Comparison of ENCODE assay signal across 1 cellular context in genomic region chr5:124234022-124234899, GRCh38.
TF ChIP-seq lines count a peak whose summit lies in the region.

No MANE protein-coding gene starts in this region.

TF ChIP-seq in HEK293, 187 proteins besides CTCF, POLR2A, EP300 and RAD21 (continued from another document):
- TF ChIP-seq ZNF18 (tag by site-specific recombination; IDR thresholded peaks at IDR 0.05) (no peak), ZNF10 (tag by site-specific recombination; IDR thresholded peaks at IDR 0.05) (no peak), PRDM6 (tag by site-specific recombination; IDR thresholded peaks at IDR 0.05) (peak; percentile 47; the same call in 1 of the 2 replicates), MEIS1 (CRISPR knock-in tag; IDR thresholded peaks at IDR 0.05; ENCODE audit: borderline replicate concordance) (no peak), KLF7 (tag by site-specific recombination; IDR thresholded peaks at IDR 0.05; ENCODE audit: borderline replicate concordance) (no peak), ZNF521 (tag by site-specific recombination; IDR thresholded peaks at IDR 0.05) (no peak), ZNF16 (tag by site-specific recombination; IDR thresholded peaks at IDR 0.05; ENCODE audit: low read depth) (no peak), IKZF3 (tag by site-specific recombination; IDR thresholded peaks at IDR 0.05) (peak; percentile 63; the same call in 1 of the 2 replicates), ZNF391 (tag by site-specific recombination; IDR thresholded peaks at IDR 0.05; ENCODE audit: borderline replicate concordance, low read depth) (no peak), ZNF777 (tag by site-specific recombination; IDR thresholded peaks at IDR 0.05; ENCODE audit: borderline replicate concordance) (no peak), PRDM4 (tag by site-specific recombination; IDR thresholded peaks at IDR 0.05) (no peak), ZBTB26 (tag by site-specific recombination; optimal IDR thresholded peaks at IDR 0.05) (no peak), ZNF792 (tag by site-specific recombination; IDR thresholded peaks at IDR 0.05) (no peak), ZNF707 (tag by site-specific recombination; IDR thresholded peaks at IDR 0.05) (no peak), ZNF311 (tag by site-specific recombination; IDR thresholded peaks at IDR 0.05; ENCODE audit: borderline replicate concordance) (no peak), FEZF1 (tag by site-specific recombination; IDR thresholded peaks at IDR 0.05) (peak; percentile 31; the same call in 1 of the 2 replicates), ZBTB48 (tag by site-specific recombination; IDR thresholded peaks at IDR 0.05) (no peak), BCL6B (tag by site-specific recombination; IDR thresholded peaks at IDR 0.05) (0 out of 2 replicates have a peak, but pooled peaks have one; percentile 24), ATF2 (tag by site-specific recombination; IDR thresholded peaks at IDR 0.05; ENCODE audit: low read depth) (peak; percentile 51; the same call in 1 of the 2 replicates), ZSCAN5A (tag by site-specific recombination; IDR thresholded peaks at IDR 0.05) (no peak), ZNF600 (tag by site-specific recombination; IDR thresholded peaks at IDR 0.05) (0 out of 2 replicates have a peak, but pooled peaks have one; percentile 61), ZNF544 (tag by site-specific recombination; IDR thresholded peaks at IDR 0.05) (no peak), ZNF549 (tag by site-specific recombination; IDR thresholded peaks at IDR 0.05) (peak; percentile 24; the same call in 1 of the 2 replicates), ZNF214 (tag by site-specific recombination; IDR thresholded peaks at IDR 0.05; ENCODE audit: borderline replicate concordance) (no peak), ZNF473 (tag by site-specific recombination; IDR thresholded peaks at IDR 0.05) (no peak), ZIC2 (tag by site-specific recombination; IDR thresholded peaks at IDR 0.05) (no peak), ZNF626 (tag by site-specific recombination; IDR thresholded peaks at IDR 0.05) (no peak), SALL2 (tag by site-specific recombination; IDR thresholded peaks at IDR 0.05; ENCODE audit: borderline replicate concordance) (no peak), TCF7L2 (IDR thresholded peaks at IDR 0.05; ENCODE audit: borderline replicate concordance, low read depth, low read length) (no peak), ZBTB8A (tag by site-specific recombination; IDR thresholded peaks at IDR 0.05) (no peak), ZNF585B (tag by site-specific recombination; IDR thresholded peaks at IDR 0.05) (no peak), ZNF830 (tag by site-specific recombination; IDR thresholded peaks at IDR 0.05; ENCODE audit: low read depth) (no peak), YY1 (tag by site-specific recombination; IDR thresholded peaks at IDR 0.05) (no peak)
- TF ChIP-seq, protein P1, sequence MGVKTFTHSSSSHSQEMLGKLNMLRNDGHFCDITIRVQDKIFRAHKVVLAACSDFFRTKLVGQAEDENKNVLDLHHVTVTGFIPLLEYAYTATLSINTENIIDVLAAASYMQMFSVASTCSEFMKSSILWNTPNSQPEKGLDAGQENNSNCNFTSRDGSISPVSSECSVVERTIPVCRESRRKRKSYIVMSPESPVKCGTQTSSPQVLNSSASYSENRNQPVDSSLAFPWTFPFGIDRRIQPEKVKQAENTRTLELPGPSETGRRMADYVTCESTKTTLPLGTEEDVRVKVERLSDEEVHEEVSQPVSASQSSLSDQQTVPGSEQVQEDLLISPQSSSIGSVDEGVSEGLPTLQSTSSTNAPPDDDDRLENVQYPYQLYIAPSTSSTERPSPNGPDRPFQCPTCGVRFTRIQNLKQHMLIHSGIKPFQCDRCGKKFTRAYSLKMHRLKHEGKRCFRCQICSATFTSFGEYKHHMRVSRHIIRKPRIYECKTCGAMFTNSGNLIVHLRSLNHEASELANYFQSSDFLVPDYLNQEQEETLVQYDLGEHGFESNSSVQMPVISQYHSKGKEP (tag by site-specific recombination; IDR thresholded peaks at IDR 0.05): peak; percentile 75
- TF ChIP-seq, protein P2, sequence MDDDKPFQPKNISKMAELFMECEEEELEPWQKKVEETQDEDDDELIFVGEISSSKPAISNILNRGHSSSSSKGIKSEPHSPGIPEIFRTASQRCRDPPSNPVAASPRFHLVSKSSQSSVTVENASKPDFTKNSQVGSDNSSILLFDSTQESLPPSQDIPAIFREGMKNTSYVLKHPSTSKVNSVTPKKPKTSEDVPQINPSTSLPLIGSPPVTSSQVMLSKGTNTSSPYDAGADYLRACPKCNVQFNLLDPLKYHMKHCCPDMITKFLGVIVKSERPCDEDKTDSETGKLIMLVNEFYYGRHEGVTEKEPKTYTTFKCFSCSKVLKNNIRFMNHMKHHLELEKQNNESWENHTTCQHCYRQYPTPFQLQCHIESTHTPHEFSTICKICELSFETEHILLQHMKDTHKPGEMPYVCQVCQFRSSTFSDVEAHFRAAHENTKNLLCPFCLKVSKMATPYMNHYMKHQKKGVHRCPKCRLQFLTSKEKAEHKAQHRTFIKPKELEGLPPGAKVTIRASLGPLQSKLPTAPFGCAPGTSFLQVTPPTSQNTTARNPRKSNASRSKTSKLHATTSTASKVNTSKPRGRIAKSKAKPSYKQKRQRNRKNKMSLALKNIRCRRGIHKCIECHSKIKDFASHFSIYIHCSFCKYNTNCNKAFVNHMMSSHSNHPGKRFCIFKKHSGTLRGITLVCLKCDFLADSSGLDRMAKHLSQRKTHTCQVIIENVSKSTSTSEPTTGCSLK (tag by site-specific recombination; IDR thresholded peaks at IDR 0.05): no peak
- TF ChIP-seq, protein P3, sequence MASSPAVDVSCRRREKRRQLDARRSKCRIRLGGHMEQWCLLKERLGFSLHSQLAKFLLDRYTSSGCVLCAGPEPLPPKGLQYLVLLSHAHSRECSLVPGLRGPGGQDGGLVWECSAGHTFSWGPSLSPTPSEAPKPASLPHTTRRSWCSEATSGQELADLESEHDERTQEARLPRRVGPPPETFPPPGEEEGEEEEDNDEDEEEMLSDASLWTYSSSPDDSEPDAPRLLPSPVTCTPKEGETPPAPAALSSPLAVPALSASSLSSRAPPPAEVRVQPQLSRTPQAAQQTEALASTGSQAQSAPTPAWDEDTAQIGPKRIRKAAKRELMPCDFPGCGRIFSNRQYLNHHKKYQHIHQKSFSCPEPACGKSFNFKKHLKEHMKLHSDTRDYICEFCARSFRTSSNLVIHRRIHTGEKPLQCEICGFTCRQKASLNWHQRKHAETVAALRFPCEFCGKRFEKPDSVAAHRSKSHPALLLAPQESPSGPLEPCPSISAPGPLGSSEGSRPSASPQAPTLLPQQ (tag by site-specific recombination; IDR thresholded peaks at IDR 0.05): no peak
TF ChIP-seq in HEK293: peak in this region for 9.
